Comparison of ENCODE assay signal across 23 cellular contexts in the genomic region with DNA sequence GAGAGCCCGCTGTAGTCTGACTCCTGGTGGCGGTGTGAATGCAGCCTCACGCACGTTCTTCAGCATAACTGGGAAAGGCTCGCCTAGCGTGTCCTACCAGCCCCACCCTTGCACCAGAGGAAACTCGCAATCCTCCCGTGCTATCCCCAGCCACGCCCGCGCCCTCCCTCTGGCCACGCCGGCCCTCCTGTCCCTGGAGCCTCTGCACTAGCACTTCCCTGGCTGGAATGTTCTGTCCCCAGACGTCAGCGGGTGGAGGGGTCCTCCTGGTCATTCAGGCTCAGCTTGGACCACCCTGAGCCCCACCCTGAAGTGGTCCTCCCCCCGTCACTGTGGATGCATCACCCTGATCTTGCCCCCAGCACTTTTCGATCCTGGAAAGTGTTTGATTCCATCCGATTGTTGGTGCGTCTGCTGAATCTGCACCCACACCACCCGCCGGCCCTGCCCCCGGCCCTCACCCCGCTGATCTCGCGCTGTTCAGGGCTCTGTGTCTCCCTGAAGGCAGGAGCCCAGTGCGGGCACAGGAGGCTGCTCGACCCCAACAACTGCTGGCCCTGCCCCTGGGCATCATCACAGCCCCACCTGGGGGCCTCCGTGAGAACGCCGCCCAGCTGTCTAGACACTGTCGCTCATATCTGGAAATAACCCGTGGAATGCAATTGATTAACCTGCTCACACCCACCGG.
DNase-seq lines count a peak whose midpoint lies in the region; ATAC-seq, FAIRE-seq and TF ChIP-seq lines count a peak whose summit lies in the region.
"Had no signal": no experiment of that assay in that cellular context is flagged by ENCODE, and none has a peak within 500 bp of the region (broad histone marks: within the 10 kb centered on the region; RNA-seq: fewer than 3 reads in every experiment).

No MANE protein-coding gene starts in this region.

- H3K27ac ChIP-seq in HCT116 (ENCODE audit: low read depth, low read length) (no peak overlapping the region), sigmoid colon (no peak overlapping the region), gastroesophageal sphincter (no peak overlapping the region)
- H3K27ac ChIP-seq: A549, heart left ventricle, SK-N-MC had no signal

- H3K9ac ChIP-seq in HCT116 (ENCODE audit: low read length) = no peak overlapping the region

- peaks cover 0 to 5% of the 10 kb centered on the region in 2 experiments; a peak in 2 of 4 replicates for H3K4me1 ChIP-seq in HCT116 (ENCODE audit: control insufficient read depth in 1 of 2, insufficient read depth in 2 of 2, low read length in 2 of 2)
- H3K4me1 ChIP-seq in sigmoid colon = peaks cover 0 to 10% (median 5%) of the 10 kb centered on the region in 4 donors
- H3K4me1 ChIP-seq in gastroesophageal sphincter = no peaks in the 10 kb centered on the region
- H3K4me1 ChIP-seq: A549 had no signal

- WGBS in sigmoid colon, 2 donors = 55 to 82% methylated on average over 33 of the region's 33 CpGs
- WGBS in gastroesophageal sphincter (ENCODE audit: low coverage in 1 of 2), 2 donors = 87 to 100% methylated on average over 3 to 8 of the region's 33 CpGs

- no peak for FAIRE-seq in D721Med (lab: Jason Lieb, UNC)
- FAIRE-seq: A549, endometrium, G401.6, HepG2, urothelium cell line had no signal

- H3K36me3 ChIP-seq in HCT116 (ENCODE audit: control insufficient read depth in 1 of 2, insufficient read depth in 2 of 2, low read length in 2 of 2) (no peaks in the 10 kb centered on the region), sigmoid colon (no peaks in the 10 kb centered on the region), gastroesophageal sphincter (no peaks in the 10 kb centered on the region)
- H3K36me3 ChIP-seq: heart left ventricle had no signal

- TF ChIP-seq CTCF in HCT116 (IDR thresholded peaks at IDR 0.05 in 2 of 3, conservative IDR thresholded peaks at IDR 0.05 in 1 of 3; ENCODE audit: borderline replicate concordance in 1 of 3, insufficient read depth in 1 of 3, low read depth in 2 of 3, low read length in 2 of 3) = 0 out of 6 replicates have a peak, but pooled peaks of 2 of the 3 experiments have one; percentile 17 to 18
- TF ChIP-seq CTCF in sigmoid colon (IDR thresholded peaks at IDR 0.05) = no peak
- TF ChIP-seq CTCF in D721Med (IDR thresholded peaks at IDR 0.05; ENCODE audit: insufficient read depth, missing control alignments) = no peak
- TF ChIP-seq CTCF in gastroesophageal sphincter (IDR thresholded peaks at IDR 0.05) = no peak

- no TSS peak for BruUV-seq in HCT116 (replicated peaks; lab: Mats Ljungman, UMichigan)

- 0 out of 2 replicates have a peak, but pooled peaks have one; percentile 7 for TF ChIP-seq RAD21 in HCT116 (IDR thresholded peaks at IDR 0.05; ENCODE audit: low read depth)

- no peaks in the 10 kb centered on the region for H3K27me3 ChIP-seq in HCT116 (ENCODE audit: insufficient read depth, low read length)
- H3K27me3 ChIP-seq in sigmoid colon = peaks cover 0 to 48% (median 10%) of the 10 kb centered on the region in 3 donors
- peaks cover 80% of the 10 kb centered on the region for H3K27me3 ChIP-seq in gastroesophageal sphincter
- H3K27me3 ChIP-seq: body of pancreas had no signal

- H2AFZ ChIP-seq in HCT116 (ENCODE audit: low read depth, low read length, poor library complexity, severe bottlenecking) = no peak overlapping the region

- no peak for TF ChIP-seq EP300 in sigmoid colon (IDR thresholded peaks at IDR 0.05)
- no peak for TF ChIP-seq EP300 in gastroesophageal sphincter (IDR thresholded peaks at IDR 0.05)

- H3K4me3 ChIP-seq in HCT116 (replicated peaks in 1 of 2; ENCODE audit: low read depth in 1 of 2, low read length in 2 of 2) = no peak overlapping the region
- no peak overlapping the region for H3K4me3 ChIP-seq in sigmoid colon
- H3K4me3 ChIP-seq in gastroesophageal sphincter = no peak overlapping the region
- H3K4me3 ChIP-seq: A549, body of pancreas, heart left ventricle, SK-N-MC had no signal

- TF ChIP-seq POLR2A in HCT116 (IDR thresholded peaks at IDR 0.05; ENCODE audit: borderline replicate concordance, extremely low read depth, insufficient read depth, insufficient read length) = no peak
- TF ChIP-seq POLR2A in sigmoid colon (IDR thresholded peaks at IDR 0.05) = no peak
- no peak for TF ChIP-seq POLR2A in gastroesophageal sphincter (IDR thresholded peaks at IDR 0.05)

- ATAC-seq in HCT116 = no peak; the same call in 1 of the 2 replicates
- no peak for ATAC-seq in GM19467 (IDR thresholded peaks at IDR 0.05; ENCODE audit: unreplicated experiment)
- no peak for ATAC-seq in gastroesophageal sphincter
- ATAC-seq: A549; activated CD4-positive, CD25-positive, alpha-beta regulatory T cell treated with anti-CD3 and anti-CD28 coated beads, Interleukin-2, amount 50 U/mL, for 24 hours; body of pancreas; HepG2 had no signal

- peak; percentile 38 for DNase-seq in activated CD8-positive, alpha-beta memory T cell treated with anti-CD3 and anti-CD28 coated beads for 24 hours
- DNase-seq in activated CD8-positive, alpha-beta memory T cell treated with anti-CD3 and anti-CD28 coated beads, Interleukin-2, amount 50 U/mL, for 4 hours = no peak
- DNase-seq in HCT116 (ENCODE audit: low read depth, low spot score) (no peak), ecto neural progenitor cell (ENCODE audit: low spot score) (peak; percentile 31), sigmoid colon (peak; percentile 56), D721Med (ENCODE audit: insufficient read length, low spot score) (no peak)
- DNase-seq: activated naive CD8-positive, alpha-beta T cell treated with anti-CD3 and anti-CD28 coated beads for 36 hours; C1 segment of cervical spinal cord; DMS 273 treated with DMSO at 0.1 percent for 48 hours; GOT3; NCI-H1436; stimulated activated CD4-positive, alpha-beta T cell treated with anti-CD3 and anti-CD28 coated beads, Interleukin-2, amount 100 ng/mL, for 24 hours had no signal

- H3K9me3 ChIP-seq in HCT116 (ENCODE audit: control insufficient read depth in 1 of 2, insufficient read depth in 1 of 2, low read depth in 1 of 2, low read length in 2 of 2) (no peaks in the 10 kb centered on the region), sigmoid colon (no peaks in the 10 kb centered on the region), gastroesophageal sphincter (no peaks in the 10 kb centered on the region)
- H3K9me3 ChIP-seq: A549, body of pancreas, heart left ventricle had no signal

- POLR2A ChIA-PET in HCT116 (lab: Charles Lee) = no interaction called here

- no peaks in the 10 kb centered on the region for H3K9me2 ChIP-seq in HCT116 (ENCODE audit: insufficient read depth)

- no peak overlapping the region for H3K4me2 ChIP-seq in HCT116 (ENCODE audit: low read length)
- H3K4me2 ChIP-seq: A549 had no signal

- no peaks in the 10 kb centered on the region for H4K20me1 ChIP-seq in HCT116 (ENCODE audit: insufficient read depth)

- RAD21 ChIA-PET in HCT116 (lab: Charles Lee; ENCODE audit: low non-redundant PET in 1 of 2, low total read pairs in 2 of 2, uncharacterized antibody in 2 of 2, unreplicated experiment in 2 of 2) = no interaction called here

- CTCF ChIA-PET in HCT116 (lab: Charles Lee) = no interaction called here

- intact Hi-C loops in HCT116 (cut with micrococcal nuclease) (no loop called here), sigmoid colon (cut with DNase I) (no loop called here)

- H3K79me2 ChIP-seq in HCT116 (ENCODE audit: insufficient read depth, low read length) = no peaks in the 10 kb centered on the region

TF ChIP-seq in HCT116, 20 proteins besides CTCF, POLR2A, EP300 and RAD21:
- TF ChIP-seq SP1 (IDR thresholded peaks at IDR 0.05; ENCODE audit: low read depth) = no peak
- no peak for TF ChIP-seq POLR2AphosphoS5 (IDR thresholded peaks at IDR 0.05; ENCODE audit: low read depth, low read length)
- TF ChIP-seq EZH2phosphoT487 (IDR thresholded peaks at IDR 0.05; ENCODE audit: borderline replicate concordance) = no peak
- TF ChIP-seq ZNF274 (IDR thresholded peaks at IDR 0.05; ENCODE audit: low read depth, low read length) = no peak
- no peak for TF ChIP-seq SRF (IDR thresholded peaks at IDR 0.05; ENCODE audit: low read depth)

Comparison
In these comparisons a context has a peak if more than half of its experiments do, and no peak if none do; other contexts are left out.
1. DNase-seq: peak in activated CD8-positive, alpha-beta memory T cell treated with anti-CD3 and anti-CD28 coated beads for 24 hours (single experiment), ecto neural progenitor cell (single experiment) and sigmoid colon (single experiment); none in activated CD8-positive, alpha-beta memory T cell treated with anti-CD3 and anti-CD28 coated beads, Interleukin-2, amount 50 U/mL, for 4 hours (single experiment), HCT116 (single experiment) and D721Med (single experiment).
2. CTCF ChIP-seq: peak in HCT116 (2 of 3); none in sigmoid colon (0 of 4), D721Med (single experiment) and gastroesophageal sphincter (0 of 4).